23 cellular contexts compared by ENCODE assay signal in genomic region chr10:4488924-4489323, GRCh38.
"Had no signal": no experiment of that assay in that cellular context is flagged by ENCODE, and none has a peak within 500 bp of the region (broad histone marks: within the 10 kb centered on the region; RNA-seq: fewer than 3 reads in every experiment).

No MANE protein-coding gene starts in this region.

- H3K27me3 ChIP-seq: ascending aorta, body of pancreas, SJSA1 had no signal

- H3K4me3 ChIP-seq: ascending aorta, body of pancreas, K562, SJSA1 had no signal

- H3K9me3 ChIP-seq: ascending aorta, body of pancreas, SJSA1 had no signal

- DNase-seq: activated CD4-positive, alpha-beta T cell treated with anti-CD3 and anti-CD28 coated beads for 48 hours; activated CD4-positive, alpha-beta T cell treated with anti-CD3 and anti-CD28 coated beads, Interleukin-2, amount 50 U/mL, for 4 hours; activated CD4-positive, CD25-positive, alpha-beta regulatory T cell treated with anti-CD3 and anti-CD28 coated beads, Interleukin-2, amount 50 U/mL, for 72 hours; activated CD8-positive, alpha-beta memory T cell treated with anti-CD3 and anti-CD28 coated beads, Interleukin-2, amount 10 ng/mL, durations not matched to agents 7 days and 5 days; activated effector memory CD4-positive, alpha-beta T cell treated with Interleukin-2 at 50 U/mL for 16 hours; activated naive CD4-positive, alpha-beta T cell; activated T-cell treated with anti-CD3 and anti-CD28 coated beads, Interleukin-2, amount 50 U/mL, for 24 hours; amniotic stem cell; body of pancreas; Karpas-422; NCI-H1105 treated with DMSO at 0.1 percent for 48 hours; NCI-H1436 treated with DMSO at 0.1 percent for 48 hours; NCI-H187; NCI-H2171 treated with DMSO at 0.1 percent for 48 hours; NCI-H226; NCI-H526; NCI-H774; RPMI8226; SHP77; SW 1271 had no signal

- H3K4me1 ChIP-seq: ascending aorta, body of pancreas, SJSA1 had no signal

- H3K27ac ChIP-seq: ascending aorta, body of pancreas, SJSA1 had no signal

- H3K36me3 ChIP-seq: ascending aorta, SJSA1 had no signal
